In genomic region chr11:19772480-19772879, GRCh38 we compare ENCODE assay signal across 1 cellular context.
TF ChIP-seq lines count a peak whose summit lies in the region.

No MANE protein-coding gene starts in this region.

TF ChIP-seq in H1, 55 proteins besides CTCF, POLR2A, EP300 and RAD21 (continued from another document):
- TF ChIP-seq JUN (IDR thresholded peaks at IDR 0.05; ENCODE audit: low read depth, low read length): no peak
- peak; percentile 58; the same call in 1 of the 2 replicates for TF ChIP-seq POU5F1 (IDR thresholded peaks at IDR 0.05; ENCODE audit: low read depth, low read length)
- no peak for TF ChIP-seq KDM1A (IDR thresholded peaks at IDR 0.05; ENCODE audit: borderline replicate concordance, low read length)
- no peak for TF ChIP-seq RNF2 (IDR thresholded peaks at IDR 0.05; ENCODE audit: borderline replicate concordance, low read depth, low read length, missing control alignments, poor library complexity, severe bottlenecking)
- TF ChIP-seq ATF3 (IDR thresholded peaks at IDR 0.05; ENCODE audit: insufficient read depth, low read depth, low read length): no peak
- TF ChIP-seq SP1 (IDR thresholded peaks at IDR 0.05; ENCODE audit: low read depth, low read length): peak; percentile 86
- no peak for TF ChIP-seq TAF7 (optimal IDR thresholded peaks at IDR 0.05; ENCODE audit: borderline replicate concordance, low read depth, low read length)
- TF ChIP-seq SRF (IDR thresholded peaks at IDR 0.05; ENCODE audit: low read depth, low read length): no peak
- TF ChIP-seq, protein P1, sequence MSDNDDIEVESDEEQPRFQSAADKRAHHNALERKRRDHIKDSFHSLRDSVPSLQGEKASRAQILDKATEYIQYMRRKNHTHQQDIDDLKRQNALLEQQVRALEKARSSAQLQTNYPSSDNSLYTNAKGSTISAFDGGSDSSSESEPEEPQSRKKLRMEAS (IDR thresholded peaks at IDR 0.05): peak; percentile 74
- no peak for TF ChIP-seq ASH2L (IDR thresholded peaks at IDR 0.05; ENCODE audit: low read length)
- no peak for TF ChIP-seq RFX5 (IDR thresholded peaks at IDR 0.05; ENCODE audit: borderline replicate concordance, low read depth, low read length)
- no peak for TF ChIP-seq CHD2 (IDR thresholded peaks at IDR 0.05; ENCODE audit: low read length)
- TF ChIP-seq CEBPB (IDR thresholded peaks at IDR 0.05; ENCODE audit: low read depth, low read length): no peak
- no peak for TF ChIP-seq CHD7 (IDR thresholded peaks at IDR 0.05; ENCODE audit: insufficient replicate concordance, low read length)
- no peak for TF ChIP-seq USF2 (IDR thresholded peaks at IDR 0.05; ENCODE audit: low read length)
- no peak for TF ChIP-seq SAP30 (IDR thresholded peaks at IDR 0.05; ENCODE audit: insufficient read depth, insufficient replicate concordance, low read length)
- TF ChIP-seq GABPA (IDR thresholded peaks at IDR 0.05; ENCODE audit: borderline replicate concordance, insufficient read depth, low read length): no peak
- TF ChIP-seq JUND (IDR thresholded peaks at IDR 0.05; ENCODE audit: low read length): no peak
- TF ChIP-seq SP2 (IDR thresholded peaks at IDR 0.05; ENCODE audit: low read length): no peak
- no peak for TF ChIP-seq TBP (IDR thresholded peaks at IDR 0.05; ENCODE audit: low read depth, low read length)
- TF ChIP-seq TCF12 (IDR thresholded peaks at IDR 0.05; ENCODE audit: low read depth, low read length): 0 out of 2 replicates have a peak, but pooled peaks have one; percentile 30
- no peak for TF ChIP-seq HDAC6 (IDR thresholded peaks at IDR 0.05; ENCODE audit: low read depth, low read length)
- TF ChIP-seq BCL11A (IDR thresholded peaks at IDR 0.05; ENCODE audit: low read depth in 2 of 2, low read length in 2 of 2): no peak
- TF ChIP-seq POLR2AphosphoS5 (IDR thresholded peaks at IDR 0.05; ENCODE audit: low read depth, low read length): peak; percentile 43; the same call in 1 of the 2 replicates
- peak; percentile 87 for TF ChIP-seq NANOG (IDR thresholded peaks at IDR 0.05; ENCODE audit: insufficient read depth, low read depth, low read length, poor library complexity, severe bottlenecking)
- no peak for TF ChIP-seq CHD1 (IDR thresholded peaks at IDR 0.05; ENCODE audit: low read depth, low read length)
- TF ChIP-seq MAFK (IDR thresholded peaks at IDR 0.05; ENCODE audit: low read depth, low read length): no peak
- no peak for TF ChIP-seq SUZ12 (IDR thresholded peaks at IDR 0.05; ENCODE audit: low read length)
- no peak for TF ChIP-seq GTF2F1 (IDR thresholded peaks at IDR 0.05; ENCODE audit: borderline replicate concordance, low read depth, low read length)
- no peak for TF ChIP-seq ATF2 (IDR thresholded peaks at IDR 0.05; ENCODE audit: low read length)
- TF ChIP-seq BRCA1 (IDR thresholded peaks at IDR 0.05; ENCODE audit: low read depth, low read length): no peak
- 0 out of 2 replicates have a peak, but pooled peaks have one; percentile 18 for TF ChIP-seq TEAD4 (IDR thresholded peaks at IDR 0.05; ENCODE audit: low read depth, low read length)
- TF ChIP-seq HDAC2 (IDR thresholded peaks at IDR 0.05; ENCODE audit: borderline replicate concordance in 1 of 2, low read depth in 2 of 2, low read length in 2 of 2): peak in 1 of 2 experiments; percentile 86; a peak in 3 of 4 replicates
- no peak for TF ChIP-seq CBX8 (IDR thresholded peaks at IDR 0.05; ENCODE audit: borderline replicate concordance, low read depth, low read length)
- peak; percentile 82 for TF ChIP-seq YY1 (IDR thresholded peaks at IDR 0.05; ENCODE audit: low read depth, low read length)
- no peak for TF ChIP-seq RXRA (IDR thresholded peaks at IDR 0.05; ENCODE audit: insufficient read depth, low read depth, low read length)
- no peak for TF ChIP-seq SP4 (IDR thresholded peaks at IDR 0.05; ENCODE audit: low read length)
- TF ChIP-seq SIRT6 (IDR thresholded peaks at IDR 0.05; ENCODE audit: low read length): no peak
- TF ChIP-seq E2F6 (IDR thresholded peaks at IDR 0.05): peak; percentile 42; the same call in 1 of the 2 replicates
- no peak for TF ChIP-seq KDM4A (IDR thresholded peaks at IDR 0.05; ENCODE audit: low read depth, low read length, severe bottlenecking)
- peak; percentile 79 for TF ChIP-seq CREB1 (IDR thresholded peaks at IDR 0.05)
- TF ChIP-seq CBX5 (IDR thresholded peaks at IDR 0.05; ENCODE audit: low read depth, low read length): no peak
- no peak for TF ChIP-seq CTBP2 (IDR thresholded peaks at IDR 0.05; ENCODE audit: borderline replicate concordance, insufficient read depth, insufficient read length, low read length)
- TF ChIP-seq RBBP5 (IDR thresholded peaks at IDR 0.05; ENCODE audit: borderline replicate concordance, low read depth, low read length): no peak
- no peak for TF ChIP-seq FOSL1 (IDR thresholded peaks at IDR 0.05; ENCODE audit: insufficient read depth, low read depth, low read length)
- TF ChIP-seq TAF1 (IDR thresholded peaks at IDR 0.05; ENCODE audit: low read depth, low read length): no peak
- TF ChIP-seq NRF1 (IDR thresholded peaks at IDR 0.05; ENCODE audit: low read depth, low read length): no peak
